ENCODE assay signal across 10 cellular contexts in the genomic region with DNA sequence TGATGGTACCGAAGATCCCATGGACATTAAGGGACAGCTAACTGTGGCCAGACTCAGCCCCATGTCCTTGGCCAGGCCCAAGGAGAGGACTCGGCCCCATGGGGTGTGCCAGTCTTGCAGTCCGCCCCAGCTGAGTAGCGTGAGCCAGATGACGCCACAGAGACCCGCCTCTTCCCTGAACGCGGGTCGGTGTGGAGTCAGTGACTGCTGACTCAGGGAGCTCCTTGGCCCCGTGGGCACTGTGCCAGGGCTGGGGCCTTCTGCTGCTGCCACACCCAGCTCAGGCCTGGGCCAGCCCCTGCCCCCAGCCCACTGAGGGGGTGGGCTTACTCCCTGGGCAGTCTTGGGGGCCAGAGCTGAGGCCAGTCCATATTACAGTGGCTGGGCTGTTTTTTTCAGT. TPM values are rescaled to one million over a fixed set of nuclear protein-coding genes. Genes with fewer than 3 reads are reported as not detected.
DNase-seq lines count a peak whose midpoint lies in the region; ATAC-seq and TF ChIP-seq lines count a peak whose summit lies in the region.
"Had no signal": no experiment of that assay in that cellular context is flagged by ENCODE, and none has a peak within 500 bp of the region (broad histone marks: within the 10 kb centered on the region; RNA-seq: fewer than 3 reads in every experiment).

No MANE protein-coding gene starts in this region.

- H3K4me1 ChIP-seq in esophagus (ENCODE audit: control insufficient read depth in 2 of 2, insufficient read depth in 2 of 2, low read length in 1 of 2), result peaks cover 3 to 8% of the 10 kb centered on the region in 2 donors
- no peaks in the 10 kb centered on the region for H3K4me1 ChIP-seq in MM.1S (ENCODE audit: low read length)

- no peak for TF ChIP-seq CTCF in AG09319 (IDR thresholded peaks at IDR 0.05; ENCODE audit: low read depth, low read length)
- TF ChIP-seq CTCF in MM.1S (IDR thresholded peaks at IDR 0.05; ENCODE audit: low read length), result no peak

- H3K36me3 ChIP-seq in esophagus (ENCODE audit: control insufficient read depth in 2 of 2, insufficient read depth in 2 of 2, low read length in 1 of 2), result peaks cover 17 to 36% of the 10 kb centered on the region in 2 donors
- no peaks in the 10 kb centered on the region for H3K36me3 ChIP-seq in MM.1S (replicated peaks; ENCODE audit: insufficient read depth, low read length)

- H3F3A ChIP-seq in MM.1S (ENCODE audit: insufficient read depth, low read length), result no peaks in the 10 kb centered on the region

- no peak overlapping the region for H3K4me2 ChIP-seq in MM.1S (ENCODE audit: low read depth, low read length)

- H3K27ac ChIP-seq in esophagus (ENCODE audit: low read depth in 2 of 2, low read length in 1 of 2) (peak overlapping the region; percentile 8 to 26), MM.1S (ENCODE audit: low read length) (no peak overlapping the region)

- H4K20me1 ChIP-seq in MM.1S (ENCODE audit: insufficient read depth, low read length), result no peaks in the 10 kb centered on the region

- 40 to 48% methylated on average over 10 of the region's 10 CpGs for WGBS in esophagus, 2 donors

- ATAC-seq in GM18498 (IDR thresholded peaks at IDR 0.05; ENCODE audit: unreplicated experiment), result no peak
- ATAC-seq: naive thymus-derived CD8-positive, alpha-beta T cell had no signal

- H3K9me2 ChIP-seq in MM.1S (replicated peaks; ENCODE audit: insufficient read depth, low read length), result no peaks in the 10 kb centered on the region

- H2AFZ ChIP-seq in MM.1S (ENCODE audit: low read length), result no peak overlapping the region

- DNase-seq in AG09319 (ENCODE audit: extremely low read depth, low read depth) (peak; percentile 78), NCI-H226 (peak; percentile 92), myocyte (ENCODE audit: low read depth) (peak; percentile 55), NCI-H187 treated with DMSO at 0.1 percent for 48 hours (lab: John Stamatoyannopoulos, UW) (no peak), MM.1S (no peak), GM19240 (ENCODE audit: insufficient read length, low spot score) (no peak)
- DNase-seq: stimulated activated naive CD4-positive, alpha-beta T cell treated with Interleukin-2 at 50 U/mL for 16 hours had no signal

- no peaks in the 10 kb centered on the region for H3K79me2 ChIP-seq in MM.1S (ENCODE audit: low read length)

- H3K4me3 ChIP-seq in esophagus (ENCODE audit: low read depth in 1 of 2, low read length in 2 of 2), result no peak overlapping the region
- H3K4me3 ChIP-seq in MM.1S (ENCODE audit: low read length), result no peak overlapping the region

- no peak overlapping the region for H3K9ac ChIP-seq in MM.1S (ENCODE audit: low read length)

- H3K27me3 ChIP-seq in esophagus (ENCODE audit: control insufficient read depth in 1 of 2, insufficient read depth in 2 of 2, low read length in 2 of 2) (no peaks in the 10 kb centered on the region), MM.1S (replicated peaks; ENCODE audit: insufficient read depth, low read length) (peaks cover under 1% of the 10 kb centered on the region; the same call in 1 of the 2 replicates)

- H3K9me3 ChIP-seq in esophagus (ENCODE audit: control insufficient read depth in 2 of 2, insufficient read depth in 1 of 2, low read depth in 1 of 2, low read length in 1 of 2) (no peaks in the 10 kb centered on the region), MM.1S (replicated peaks; ENCODE audit: insufficient read depth, low read length) (no peaks in the 10 kb centered on the region)

RNA-seq across cellular contexts. Expression of gene PLXNA1, which starts 52.8 kb away (rescaled TPM):
- polyA plus RNA-seq in esophagus, result 10 to 100 TPM in 1 of 2 donors, 1 to 10 TPM in 1; 7.9 to 13.6 TPM
- total RNA-seq in myocyte, result 209 and 320 TPM in 2 replicates
- polyA plus RNA-seq in myocyte (2012), result 177 TPM

Comparison
In these comparisons a context has a peak if more than half of its experiments do, and no peak if none do; other contexts are left out.
1. DNase-seq: peak in AG09319 (single experiment), NCI-H226 (single experiment) and myocyte (single experiment); none in NCI-H187 treated with DMSO at 0.1 percent for 48 hours (single experiment), MM.1S (single experiment) and GM19240 (single experiment).